ENCODE assay signal across 14 cellular contexts in the genomic region with DNA sequence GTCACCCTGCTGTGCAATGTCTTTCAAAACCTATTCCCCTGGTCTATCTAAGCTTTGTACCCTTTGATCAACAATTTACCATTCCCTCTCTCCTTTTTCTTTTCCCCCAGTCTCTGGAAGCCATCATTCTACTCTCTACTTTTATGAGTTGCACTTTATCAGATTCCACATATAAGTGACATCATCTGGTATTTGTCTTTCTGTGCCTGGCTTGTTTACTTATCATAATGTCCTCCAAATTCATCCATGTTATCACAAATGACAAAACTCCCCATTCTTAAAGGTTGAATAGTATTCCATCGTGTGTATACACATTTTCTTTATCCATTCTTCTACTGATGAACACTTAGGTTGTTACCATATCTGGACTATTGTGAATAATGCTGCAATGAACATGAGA.
DNase-seq lines count a peak whose midpoint lies in the region; TF ChIP-seq lines count a peak whose summit lies in the region.
"Had no signal": no experiment of that assay in that cellular context is flagged by ENCODE, and none has a peak within 500 bp of the region (broad histone marks: within the 10 kb centered on the region; RNA-seq: fewer than 3 reads in every experiment).

No MANE protein-coding gene starts in this region.

- H3K27me3 ChIP-seq in H7 (ENCODE audit: control insufficient read depth, insufficient read depth, low read length): no peaks in the 10 kb centered on the region
- H3K27me3 ChIP-seq: BLaER1 had no signal

- H3K27ac ChIP-seq in 22Rv1 (peak overlapping the region; percentile 43), C4-2B (peak overlapping the region; percentile 79)
- H3K27ac ChIP-seq: BLaER1 had no signal

- no peaks in the 10 kb centered on the region for H3K36me3 ChIP-seq in H7 (replicated peaks; ENCODE audit: control insufficient read depth, insufficient read depth, low read length)
- H3K36me3 ChIP-seq: BLaER1 had no signal

- peak; percentile 54 for DNase-seq in LNCaP clone FGC (ENCODE audit: low read depth)
- DNase-seq in HuH-7 (ENCODE audit: low spot score): no peak
- no peak for DNase-seq in stimulated activated CD4-positive, alpha-beta T cell treated with anti-CD3 and anti-CD28 coated beads, Interleukin-4, amount 100 ng/mL, for 1 hour
- no peak for DNase-seq in H7
- DNase-seq: CD4-positive, alpha-beta T cell; CD8-positive, alpha-beta memory T cell; DMS 273 treated with DMSO at 0.1 percent for 48 hours; DND-41; GOT3; HCEC 1CT; HFFc6 had no signal

- no peak overlapping the region for H3K4me3 ChIP-seq in LNCaP clone FGC (ENCODE audit: low read depth, low read length)
- H3K4me3 ChIP-seq in H7 (ENCODE audit: insufficient read depth, low read depth, low read length): no peak overlapping the region
- H3K4me3 ChIP-seq: BLaER1 had no signal

- no peak for TF ChIP-seq CTCF in 22Rv1 (IDR thresholded peaks at IDR 0.05)
- no peak for TF ChIP-seq CTCF in C4-2B (conservative IDR thresholded peaks at IDR 0.05)
- no peak for TF ChIP-seq CTCF in LNCaP clone FGC (IDR thresholded peaks at IDR 0.05; ENCODE audit: control insufficient read depth, extremely low read depth, insufficient read depth)
